ENCODE assay signal across 12 cellular contexts in genomic region chr9:98794802-98795201, GRCh38. TPM values are rescaled to one million over a fixed set of nuclear protein-coding genes. Genes with fewer than 3 reads are reported as not detected.
A peak's percentile ranks its signal among the peaks of the same experiment; 100 is the strongest.
DNase-seq lines count a peak whose midpoint lies in the region; ATAC-seq lines count a peak whose summit lies in the region.
"Had no signal": no experiment of that assay in that cellular context is flagged by ENCODE, and none has a peak within 500 bp of the region (broad histone marks: within the 10 kb centered on the region; RNA-seq: fewer than 3 reads in every experiment).

No MANE protein-coding gene starts in this region.

- H3K4me3 ChIP-seq in iPS-15b (ENCODE audit: low read depth, low read length) (peak overlapping the region; percentile 66), subcutaneous abdominal adipose tissue (ENCODE audit: low read depth in 1 of 5, low read length in 5 of 5) (peak overlapping the region in 1 of 5 donors; percentile 46)

- no peaks in the 10 kb centered on the region for H3K9me3 ChIP-seq in T-helper 17 cell (ENCODE audit: control insufficient read depth, low read length, poor library complexity, severe bottlenecking)
- no peaks in the 10 kb centered on the region for H3K9me3 ChIP-seq in iPS-15b (ENCODE audit: control insufficient read depth, insufficient read depth, low read length)
- H3K9me3 ChIP-seq in subcutaneous abdominal adipose tissue (ENCODE audit: control insufficient read depth in 5 of 5, low read length in 5 of 5) = peaks cover 0 to 5% (median 0%) of the 10 kb centered on the region in 5 donors
- H3K9me3 ChIP-seq: Peyer's patch, tibial artery had no signal

- CTCF ChIA-PET in activated CD4-positive, alpha-beta memory T cell treated with anti-CD3 and anti-CD28 coated beads for 36 hours (lab: Charles Lee) = interaction anchor here (0.6 to 1.0 kb wide), 2 partner anchors 12 to 272 kb away, joined by 3 to 4 read pairs; no protein-coding TSS in a partner anchor
- CTCF ChIA-PET in activated CD4-positive, alpha-beta memory T cell treated with anti-CD3 and anti-CD28 coated beads, Interleukin-2, amount 10 ng/mL, durations not matched to agents 7 days and 5 days (lab: Charles Lee) = interaction anchor here (2.3 kb wide), 1 partner anchor 19 kb away, joined by 7 read pairs; no protein-coding TSS in a partner anchor

- intact Hi-C loops in activated CD4-positive, alpha-beta memory T cell treated with anti-CD3 and anti-CD28 coated beads for 36 hours (cut with micrococcal nuclease) = loop anchor here (10.0 kb wide), 2 partner anchors 720 to 870 kb away; partner anchors contain the start of gene TRMO

- ATAC-seq in T-helper 17 cell (no peak), GM19395 (IDR thresholded peaks at IDR 0.05; ENCODE audit: unreplicated experiment) (no peak)
- ATAC-seq in stimulated activated memory B cell treated with anti-CD40 and anti-IgM and Interleukin-4, amounts not matched to agents 10 μg/mL and 1 μg/mL and 100 μg/mL, for 72 hours = no peak

- H3K4me1 Mint-ChIP-seq in activated CD4-positive, alpha-beta memory T cell treated with anti-CD3 and anti-CD28 coated beads for 36 hours (ENCODE audit: low read depth) = peaks cover 32% of the 10 kb centered on the region
- peaks cover 23% of the 10 kb centered on the region for H3K4me1 Mint-ChIP-seq in activated CD4-positive, alpha-beta memory T cell treated with anti-CD3 and anti-CD28 coated beads, Interleukin-2, amount 10 ng/mL, durations not matched to agents 7 days and 5 days
- H3K4me1 Mint-ChIP-seq in T-helper 17 cell = peaks cover 33% of the 10 kb centered on the region
- peaks cover 43% of the 10 kb centered on the region for H3K4me1 Mint-ChIP-seq in stimulated activated memory B cell treated with anti-CD40 and anti-IgM and Interleukin-4, amounts not matched to agents 10 μg/mL and 1 μg/mL and 100 μg/mL, for 72 hours

- peak overlapping the region; percentile 60 for H3K4me3 Mint-ChIP-seq in activated CD4-positive, alpha-beta memory T cell treated with anti-CD3 and anti-CD28 coated beads for 36 hours
- no peak overlapping the region for H3K4me3 Mint-ChIP-seq in activated CD4-positive, alpha-beta memory T cell treated with anti-CD3 and anti-CD28 coated beads, Interleukin-2, amount 10 ng/mL, durations not matched to agents 7 days and 5 days
- peak overlapping the region; percentile 83 for H3K4me3 Mint-ChIP-seq in T-helper 17 cell
- H3K4me3 Mint-ChIP-seq in stimulated activated memory B cell treated with anti-CD40 and anti-IgM and Interleukin-4, amounts not matched to agents 10 μg/mL and 1 μg/mL and 100 μg/mL, for 72 hours = no peak overlapping the region

- peaks cover 5% of the 10 kb centered on the region for H3K36me3 Mint-ChIP-seq in activated CD4-positive, alpha-beta memory T cell treated with anti-CD3 and anti-CD28 coated beads for 36 hours
- H3K36me3 Mint-ChIP-seq in activated CD4-positive, alpha-beta memory T cell treated with anti-CD3 and anti-CD28 coated beads, Interleukin-2, amount 10 ng/mL, durations not matched to agents 7 days and 5 days (ENCODE audit: low read depth) = peaks cover 4% of the 10 kb centered on the region
- no peaks in the 10 kb centered on the region for H3K36me3 Mint-ChIP-seq in T-helper 17 cell (ENCODE audit: low read depth)
- no peaks in the 10 kb centered on the region for H3K36me3 Mint-ChIP-seq in stimulated activated memory B cell treated with anti-CD40 and anti-IgM and Interleukin-4, amounts not matched to agents 10 μg/mL and 1 μg/mL and 100 μg/mL, for 72 hours

- no peak for DNase-seq in activated CD4-positive, alpha-beta memory T cell treated with anti-CD3 and anti-CD28 coated beads for 36 hours
- DNase-seq in activated CD4-positive, alpha-beta memory T cell treated with anti-CD3 and anti-CD28 coated beads, Interleukin-2, amount 10 ng/mL, durations not matched to agents 7 days and 5 days = no peak
- DNase-seq in T-helper 17 cell = no peak
- no peak for DNase-seq in effector CD8-positive, alpha-beta T cell (lab: John Stamatoyannopoulos, UW)
- DNase-seq: foreskin melanocyte, NCI-H1930, tibial artery had no signal

- POLR2A ChIA-PET in activated CD4-positive, alpha-beta memory T cell treated with anti-CD3 and anti-CD28 coated beads for 36 hours (lab: Charles Lee) = no interaction called here
- POLR2A ChIA-PET in activated CD4-positive, alpha-beta memory T cell treated with anti-CD3 and anti-CD28 coated beads, Interleukin-2, amount 10 ng/mL, durations not matched to agents 7 days and 5 days (lab: Charles Lee) = interaction anchor here (1.5 kb wide), 1 partner anchor 14 kb away, joined by 5 read pairs; no protein-coding TSS in a partner anchor

- no peak overlapping the region for H3K27ac ChIP-seq in subcutaneous abdominal adipose tissue (ENCODE audit: low read depth, low read length)
- H3K27ac ChIP-seq: Peyer's patch had no signal

- H3K9ac ChIP-seq in iPS-15b (ENCODE audit: low read depth, low read length) (no peak overlapping the region), subcutaneous abdominal adipose tissue (ENCODE audit: low read length in 5 of 5) (peak overlapping the region in 3 of 5 donors; percentile 4 to 19 (median 5))

- peaks cover 12% of the 10 kb centered on the region for H3K4me1 ChIP-seq in iPS-15b (ENCODE audit: control insufficient read depth, insufficient read depth, low read length)
- H3K4me1 ChIP-seq in subcutaneous abdominal adipose tissue (ENCODE audit: control insufficient read depth in 5 of 5, insufficient read depth in 5 of 5, low read length in 5 of 5) = peaks cover 3 to 32% (median 28%) of the 10 kb centered on the region in 5 donors

- H3K27me3 ChIP-seq in iPS-15b (ENCODE audit: control insufficient read depth, insufficient read depth, low read length) (peaks cover 9% of the 10 kb centered on the region), subcutaneous abdominal adipose tissue (ENCODE audit: control insufficient read depth in 5 of 5, insufficient read depth in 4 of 5, low read length in 5 of 5) (no peaks in the 10 kb centered on the region)
- H3K27me3 ChIP-seq: Peyer's patch, tibial artery had no signal

- H3K36me3 ChIP-seq in iPS-15b (ENCODE audit: control insufficient read depth, insufficient read depth, low read length) (peaks cover 8% of the 10 kb centered on the region), subcutaneous abdominal adipose tissue (ENCODE audit: control insufficient read depth in 5 of 5, insufficient read depth in 5 of 5, low read length in 5 of 5) (peaks cover 0 to 4% (median 3%) of the 10 kb centered on the region in 5 donors)

- H3K27me3 Mint-ChIP-seq in activated CD4-positive, alpha-beta memory T cell treated with anti-CD3 and anti-CD28 coated beads for 36 hours = no peaks in the 10 kb centered on the region
- H3K27me3 Mint-ChIP-seq in activated CD4-positive, alpha-beta memory T cell treated with anti-CD3 and anti-CD28 coated beads, Interleukin-2, amount 10 ng/mL, durations not matched to agents 7 days and 5 days = peaks cover 20% of the 10 kb centered on the region
- H3K27me3 Mint-ChIP-seq in T-helper 17 cell = no peaks in the 10 kb centered on the region
- H3K27me3 Mint-ChIP-seq in stimulated activated memory B cell treated with anti-CD40 and anti-IgM and Interleukin-4, amounts not matched to agents 10 μg/mL and 1 μg/mL and 100 μg/mL, for 72 hours = no peaks in the 10 kb centered on the region

- H3K9me3 Mint-ChIP-seq in activated CD4-positive, alpha-beta memory T cell treated with anti-CD3 and anti-CD28 coated beads for 36 hours = peaks cover 15% of the 10 kb centered on the region
- H3K9me3 Mint-ChIP-seq in activated CD4-positive, alpha-beta memory T cell treated with anti-CD3 and anti-CD28 coated beads, Interleukin-2, amount 10 ng/mL, durations not matched to agents 7 days and 5 days = peaks cover 12% of the 10 kb centered on the region
- H3K9me3 Mint-ChIP-seq in stimulated activated memory B cell treated with anti-CD40 and anti-IgM and Interleukin-4, amounts not matched to agents 10 μg/mL and 1 μg/mL and 100 μg/mL, for 72 hours = peaks cover 5% of the 10 kb centered on the region

- no peak overlapping the region for H3K27ac Mint-ChIP-seq in activated CD4-positive, alpha-beta memory T cell treated with anti-CD3 and anti-CD28 coated beads for 36 hours
- H3K27ac Mint-ChIP-seq in activated CD4-positive, alpha-beta memory T cell treated with anti-CD3 and anti-CD28 coated beads, Interleukin-2, amount 10 ng/mL, durations not matched to agents 7 days and 5 days = no peak overlapping the region
- H3K27ac Mint-ChIP-seq in T-helper 17 cell = peak overlapping the region; percentile 86
- H3K27ac Mint-ChIP-seq in stimulated activated memory B cell treated with anti-CD40 and anti-IgM and Interleukin-4, amounts not matched to agents 10 μg/mL and 1 μg/mL and 100 μg/mL, for 72 hours = no peak overlapping the region

RNA-seq across cellular contexts. Expression of gene ANKS6, which starts 1.6 kb away (rescaled TPM):
- total RNA-seq in activated CD4-positive, alpha-beta memory T cell treated with anti-CD3 and anti-CD28 coated beads for 36 hours = 10 to 100 TPM; 13.0 to 16.0 TPM
- total RNA-seq in activated CD4-positive, alpha-beta memory T cell treated with anti-CD3 and anti-CD28 coated beads, Interleukin-2, amount 10 ng/mL, durations not matched to agents 7 days and 5 days = 1 to 10 TPM; 2.7 to 4.7 TPM
- total RNA-seq in T-helper 17 cell = 10 to 100 TPM in 1 of 2 donors, 1 to 10 TPM in 1; 9.6 to 10.0 TPM

RNA-seq across cellular contexts. Expression of gene GALNT12, which starts 12.7 kb away (rescaled TPM):
- total RNA-seq in activated CD4-positive, alpha-beta memory T cell treated with anti-CD3 and anti-CD28 coated beads for 36 hours = 1 to 10 TPM; 6.3 to 7.9 TPM
- total RNA-seq in activated CD4-positive, alpha-beta memory T cell treated with anti-CD3 and anti-CD28 coated beads, Interleukin-2, amount 10 ng/mL, durations not matched to agents 7 days and 5 days = 1 to 10 TPM; 2.0 to 2.2 TPM
- 10 to 100 TPM; 10.2 to 11.3 TPM for total RNA-seq in T-helper 17 cell

Comparison
In these comparisons a context has a peak if more than half of its experiments do, and no peak if none do; other contexts are left out.
1. H3K4me3 Mint-ChIP-seq: peak in activated CD4-positive, alpha-beta memory T cell treated with anti-CD3 and anti-CD28 coated beads for 36 hours (single experiment) and T-helper 17 cell (single experiment); none in activated CD4-positive, alpha-beta memory T cell treated with anti-CD3 and anti-CD28 coated beads, Interleukin-2, amount 10 ng/mL, durations not matched to agents 7 days and 5 days (single experiment) and stimulated activated memory B cell treated with anti-CD40 and anti-IgM and Interleukin-4, amounts not matched to agents 10 μg/mL and 1 μg/mL and 100 μg/mL, for 72 hours (single experiment).